In genomic region chr16:23595246-23595950, GRCh38 we compare ENCODE assay signal across 6 cellular contexts. TPM values are rescaled to one million over a fixed set of nuclear protein-coding genes. Genes with fewer than 3 reads are reported as not detected.
A peak's percentile ranks its signal among the peaks of the same experiment; 100 is the strongest.
DNase-seq lines count a peak whose midpoint lies in the region; ATAC-seq lines count a peak whose summit lies in the region.

No MANE protein-coding gene starts in this region.

- peaks cover 6 to 35% (median 8%) of the 10 kb centered on the region in 3 experiments for H3K36me3 ChIP-seq in naive thymus-derived CD4-positive, alpha-beta T cell (ENCODE audit: control insufficient read depth in 2 of 3, insufficient read depth in 3 of 3, low read length in 3 of 3)

- H3K4me1 Mint-ChIP-seq in naive thymus-derived CD4-positive, alpha-beta T cell: peaks cover 17 to 52% (median 29%) of the 10 kb centered on the region in 7 donors

- H3K9me3 ChIP-seq in naive thymus-derived CD4-positive, alpha-beta T cell (ENCODE audit: control insufficient read depth in 2 of 3, low read length in 3 of 3): no peaks in the 10 kb centered on the region

- H3K9me3 Mint-ChIP-seq in naive thymus-derived CD4-positive, alpha-beta T cell: peaks cover 0 to 2% (median 0%) of the 10 kb centered on the region in 11 donors

- no peaks in the 10 kb centered on the region for H3K27me3 ChIP-seq in naive thymus-derived CD4-positive, alpha-beta T cell (ENCODE audit: control insufficient read depth in 2 of 2, insufficient read depth in 2 of 2, low read length in 2 of 2)

- peak overlapping the region; percentile 82 for H3K4me3 ChIP-seq in naive thymus-derived CD4-positive, alpha-beta T cell (ENCODE audit: low read length)

- peak overlapping the region; percentile 74 to 89 (median 82) for H3K4me3 Mint-ChIP-seq in naive thymus-derived CD4-positive, alpha-beta T cell

- POLR2A ChIA-PET in naive thymus-derived CD4-positive, alpha-beta T cell (lab: Charles Lee): interaction anchor here (0.6 kb wide), 1 partner anchor 375 kb away, joined by 3 read pairs; no protein-coding TSS in a partner anchor

- peak; percentile 10 for ATAC-seq in HG03442 (IDR thresholded peaks at IDR 0.05; ENCODE audit: unreplicated experiment)
- no peak for ATAC-seq in naive thymus-derived CD4-positive, alpha-beta T cell
- ATAC-seq in HG03432 (IDR thresholded peaks at IDR 0.05; ENCODE audit: unreplicated experiment): no peak

- H3K4me1 ChIP-seq in naive thymus-derived CD4-positive, alpha-beta T cell (ENCODE audit: control insufficient read depth in 2 of 2, insufficient read depth in 2 of 2, low read length in 2 of 2): peaks cover 5 to 13% of the 10 kb centered on the region in 2 donors

- peak overlapping the region; percentile 94 for H3K27ac ChIP-seq in naive thymus-derived CD4-positive, alpha-beta T cell (ENCODE audit: low read depth, low read length)

- H3K27me3 Mint-ChIP-seq in naive thymus-derived CD4-positive, alpha-beta T cell: no peaks in the 10 kb centered on the region

- H3K36me3 Mint-ChIP-seq in naive thymus-derived CD4-positive, alpha-beta T cell: peaks cover 0 to 15% (median 8%) of the 10 kb centered on the region in 5 donors

- H3K27ac Mint-ChIP-seq in naive thymus-derived CD4-positive, alpha-beta T cell: peak overlapping the region; percentile 14 to 85 (median 63)

- CTCF ChIA-PET in naive thymus-derived CD4-positive, alpha-beta T cell (lab: Charles Lee): no interaction called here

- DNase-seq in astrocyte of the hippocampus (ENCODE audit: low read depth, low spot score) (peak; percentile 24), hippocampal formation (lab: John Stamatoyannopoulos, UW) (no peak), SK-N-DZ (ENCODE audit: low spot score) (no peak)
- no peak for DNase-seq in naive thymus-derived CD4-positive, alpha-beta T cell

- intact Hi-C loops in naive thymus-derived CD4-positive, alpha-beta T cell (cut with micrococcal nuclease): loop anchor here in 1 of 2 donors (5.0 kb wide), 1 partner anchor 942 kb away; the partner anchor contains the start of gene RBBP6

RNA-seq across cellular contexts. Expression of gene NDUFAB1, which starts 0.7 kb away (rescaled TPM):
- 10 to 100 TPM; 24.2 to 85.3 (median 38.2) TPM for total RNA-seq in naive thymus-derived CD4-positive, alpha-beta T cell
- polyA plus RNA-seq in naive thymus-derived CD4-positive, alpha-beta T cell: 100 to 1,000 TPM; 167 to 209 TPM
- 379 and 396 TPM in 2 replicates for polyA plus RNA-seq in SK-N-DZ (2014; cell fraction: cytosol; rRNA removed)
- 185 and 260 TPM in 2 replicates for polyA plus RNA-seq in SK-N-DZ (2014; cell fraction: nucleus; rRNA removed)

RNA-seq across cellular contexts. Expression of gene UBFD1, which starts 37.9 kb away (rescaled TPM):
- 10 to 100 TPM; 43.4 to 54.4 (median 51.0) TPM for total RNA-seq in naive thymus-derived CD4-positive, alpha-beta T cell
- 10 to 100 TPM in 1 of 2 donors, 1 to 10 TPM in 1; 8.3 to 16.7 TPM for polyA plus RNA-seq in naive thymus-derived CD4-positive, alpha-beta T cell
- polyA plus RNA-seq in SK-N-DZ (2014; cell fraction: cytosol; rRNA removed): 113 and 132 TPM in 2 replicates
- 99.1 and 107 TPM in 2 replicates for polyA plus RNA-seq in SK-N-DZ (2014; cell fraction: nucleus; rRNA removed)

RNA-seq across cellular contexts. Expression of gene EARS2, which starts 38.2 kb away (rescaled TPM):
- 10 to 100 TPM; 10.6 to 19.2 (median 15.1) TPM for total RNA-seq in naive thymus-derived CD4-positive, alpha-beta T cell
- 10 to 100 TPM; 14.0 to 15.7 TPM for polyA plus RNA-seq in naive thymus-derived CD4-positive, alpha-beta T cell
- polyA plus RNA-seq in SK-N-DZ (2014; cell fraction: cytosol; rRNA removed): 31.4 and 44.9 TPM in 2 replicates
- polyA plus RNA-seq in SK-N-DZ (2014; cell fraction: nucleus; rRNA removed): 48.8 and 57.6 TPM in 2 replicates

RNA-seq across cellular contexts. Expression of gene PALB2, which starts 45.7 kb away (rescaled TPM):
- total RNA-seq in naive thymus-derived CD4-positive, alpha-beta T cell: 10 to 100 TPM in 4 of 5 experiments, 1 to 10 TPM in 1; 6.2 to 27.2 (median 14.4) TPM
- 10 to 100 TPM in 1 of 2 donors, 1 to 10 TPM in 1; 5.9 to 10.0 TPM for polyA plus RNA-seq in naive thymus-derived CD4-positive, alpha-beta T cell
- polyA plus RNA-seq in SK-N-DZ (2014; cell fraction: cytosol; rRNA removed): 21.1 and 21.7 TPM in 2 replicates
- 10.9 and 24.9 TPM in 2 replicates for polyA plus RNA-seq in SK-N-DZ (2014; cell fraction: nucleus; rRNA removed)

RNA-seq across cellular contexts. Expression of gene DCTN5, which starts 45.9 kb away (rescaled TPM):
- 100 to 1,000 TPM in 1 of 5 experiments, 10 to 100 TPM in 4; 42.4 to 100 (median 54.0) TPM for total RNA-seq in naive thymus-derived CD4-positive, alpha-beta T cell
- polyA plus RNA-seq in naive thymus-derived CD4-positive, alpha-beta T cell: 10 to 100 TPM; 34.9 to 56.7 TPM
- polyA plus RNA-seq in SK-N-DZ (2014; cell fraction: cytosol; rRNA removed): 70.4 and 72.8 TPM in 2 replicates
- 54.3 and 66.1 TPM in 2 replicates for polyA plus RNA-seq in SK-N-DZ (2014; cell fraction: nucleus; rRNA removed)
